16 cellular contexts compared by ENCODE assay signal in the genomic region with DNA sequence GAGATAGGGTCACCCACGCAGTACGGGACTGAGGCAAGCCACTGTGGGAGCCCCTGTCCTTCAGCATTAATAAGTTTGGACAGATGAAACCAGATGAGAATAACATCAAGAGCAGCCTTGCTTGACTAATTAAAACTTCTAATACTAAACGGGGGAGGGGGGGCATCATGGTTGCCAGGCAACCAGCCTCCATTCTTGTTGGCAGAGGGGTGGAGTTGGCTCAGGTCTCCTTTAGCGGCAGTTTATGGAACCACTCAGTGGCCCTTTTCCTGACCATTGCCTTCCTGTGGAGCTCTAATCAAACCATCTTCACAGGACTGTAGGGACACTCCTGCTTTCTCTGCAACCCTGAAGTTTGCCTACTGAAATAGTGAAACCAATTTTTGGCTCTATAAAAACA.
"Had no signal": no experiment of that assay in that cellular context is flagged by ENCODE, and none has a peak within 500 bp of the region (broad histone marks: within the 10 kb centered on the region; RNA-seq: fewer than 3 reads in every experiment).

No MANE protein-coding gene starts in this region.

- H3K27me3 ChIP-seq: gastroesophageal sphincter, heart right ventricle, tibial nerve, vagina had no signal

- H3K4me3 ChIP-seq: gastroesophageal sphincter, heart right ventricle, tibial nerve, vagina had no signal

- DNase-seq: activated CD4-positive, alpha-beta T cell treated with anti-CD3 and anti-CD28 coated beads, Interleukin-2, amount 10 ng/mL, durations not matched to agents 24 days and 14 days; activated CD4-positive, CD25-positive, alpha-beta regulatory T cell; activated naive CD8-positive, alpha-beta T cell treated with anti-CD3 and anti-CD28 coated beads for 36 hours; brain microvascular endothelial cell; dermis blood vessel endothelial cell; heart right ventricle; islet precursor cell; left ventricle myocardium superior; natural killer cell; posterior cingulate gyrus; small intestine; stimulated activated CD4-positive, alpha-beta T cell treated with anti-CD3 and anti-CD28 coated beads, Interleukin-4, amount 100 ng/mL, for 24 hours; stimulated activated naive CD4-positive, alpha-beta T cell had no signal

- H3K9me3 ChIP-seq: gastroesophageal sphincter, heart right ventricle, tibial nerve, vagina had no signal

- H3K4me1 ChIP-seq: gastroesophageal sphincter, heart right ventricle, tibial nerve, vagina had no signal

- H3K36me3 ChIP-seq: brain microvascular endothelial cell, gastroesophageal sphincter, heart right ventricle, tibial nerve, vagina had no signal
